Comparison of ENCODE assay signal across 22 cellular contexts in genomic region chr5:107549567-107549966, GRCh38.
A peak's percentile ranks its signal among the peaks of the same experiment; 100 is the strongest.
DNase-seq lines count a peak whose midpoint lies in the region; ATAC-seq and TF ChIP-seq lines count a peak whose summit lies in the region.
"Had no signal": no experiment of that assay in that cellular context is flagged by ENCODE, and none has a peak within 500 bp of the region (broad histone marks: within the 10 kb centered on the region; RNA-seq: fewer than 3 reads in every experiment).

No MANE protein-coding gene starts in this region.

- H2BK120ac ChIP-seq in IMR-90 (ENCODE audit: low read depth, low read length), result peak overlapping the region; percentile 26; the same call in 1 of the 2 replicates

- H2AK9ac ChIP-seq in IMR-90 (replicated peaks; ENCODE audit: low read depth, low read length, poor library complexity), result no peak overlapping the region

- H3K23ac ChIP-seq in IMR-90 (ENCODE audit: low read depth, low read length), result no peak overlapping the region

- no peak overlapping the region for H3K4me2 ChIP-seq in IMR-90 (ENCODE audit: low read depth, low read length)
- H3K4me2 ChIP-seq: BLaER1 had no signal

- peak overlapping the region; percentile 58 for H3K4ac ChIP-seq in IMR-90 (ENCODE audit: low read depth, low read length)

- no peak overlapping the region; the same call in 1 of the 2 replicates for H2AK5ac ChIP-seq in IMR-90 (ENCODE audit: low read depth, low read length)

- TF ChIP-seq POLR2A in IMR-90 (IDR thresholded peaks at IDR 0.05; ENCODE audit: low read depth, low read length) (no peak), esophagus muscularis mucosa (IDR thresholded peaks at IDR 0.05; ENCODE audit: low read depth) (no peak), vagina (IDR thresholded peaks at IDR 0.05) (no peak)

- dilution Hi-C loops in IMR-90 (cut with HindIII; ENCODE audit: low sequenced_read_pairs, unreplicated experiment), result no loop called here

- no peak for TF ChIP-seq EP300 in esophagus muscularis mucosa (IDR thresholded peaks at IDR 0.05)

- no peak for TF ChIP-seq RAD21 in IMR-90 (IDR thresholded peaks at IDR 0.05; ENCODE audit: low read length)

- no peak overlapping the region for H3K56ac ChIP-seq in IMR-90 (ENCODE audit: extremely low read depth, insufficient read depth, low read length)

- H3K27ac ChIP-seq in right cardiac atrium (ENCODE audit: low read length) (no peak overlapping the region), left ventricle myocardium inferior (replicated peaks) (no peak overlapping the region), IMR-90 (ENCODE audit: insufficient read depth, low read length) (no peak overlapping the region), esophagus muscularis mucosa (replicated peaks in 1 of 4) (no peak overlapping the region), vagina (no peak overlapping the region)
- H3K27ac ChIP-seq: BLaER1, HL-60, Peyer's patch, SK-N-MC had no signal

- no peak overlapping the region for H3K14ac ChIP-seq in IMR-90 (replicated peaks; ENCODE audit: low read depth, low read length)

- H4K20me1 ChIP-seq in IMR-90 (ENCODE audit: insufficient read depth, low read length), result no peaks in the 10 kb centered on the region
- H4K20me1 ChIP-seq: BLaER1 had no signal

- H2BK20ac ChIP-seq in IMR-90 (ENCODE audit: low read depth, low read length), result peak overlapping the region; percentile 62; the same call in 1 of the 2 replicates

- POLR2A ChIA-PET in IMR-90 (lab: Charles Lee; ENCODE audit: unreplicated experiment), result no interaction called here

- H2BK5ac ChIP-seq in IMR-90 (ENCODE audit: low read depth, low read length, poor library complexity, severe bottlenecking), result no peak overlapping the region

- peak overlapping the region; percentile 49; the same call in 1 of the 2 replicates for H4K91ac ChIP-seq in IMR-90 (ENCODE audit: insufficient read depth, low read depth, low read length)

- no peak for TF ChIP-seq CTCF in left ventricle myocardium inferior (IDR thresholded peaks at IDR 0.05; ENCODE audit: borderline replicate concordance)
- TF ChIP-seq CTCF in IMR-90 (conservative IDR thresholded peaks at IDR 0.05; ENCODE audit: low read depth, low read length), result no peak
- TF ChIP-seq CTCF in esophagus muscularis mucosa (IDR thresholded peaks at IDR 0.05), result no peak
- no peak for TF ChIP-seq CTCF in vagina (IDR thresholded peaks at IDR 0.05)

- peaks cover under 1% of the 10 kb centered on the region; the same call in 1 of the 2 replicates for H3K9me1 ChIP-seq in IMR-90 (ENCODE audit: insufficient read depth, low read length)

- intact Hi-C loops in right cardiac atrium (cut with DNase I) (no loop called here), left ventricle myocardium inferior (cut with micrococcal nuclease) (no loop called here), IMR-90 (cut with micrococcal nuclease) (no loop called here), esophagus muscularis mucosa (cut with DNase I) (no loop called here), vagina (cut with DNase I) (no loop called here)

- no peak overlapping the region for H3K18ac ChIP-seq in IMR-90 (ENCODE audit: low read depth, low read length)

- H3K9me3 ChIP-seq in right cardiac atrium (ENCODE audit: control insufficient read depth, low read length), result no peaks in the 10 kb centered on the region
- no peaks in the 10 kb centered on the region for H3K9me3 ChIP-seq in left ventricle myocardium inferior (replicated peaks)
- no peaks in the 10 kb centered on the region for H3K9me3 ChIP-seq in IMR-90 (ENCODE audit: control insufficient read depth, insufficient read depth, low read length)
- no peaks in the 10 kb centered on the region for H3K9me3 ChIP-seq in esophagus muscularis mucosa
- no peaks in the 10 kb centered on the region for H3K9me3 ChIP-seq in vagina
- H3K9me3 ChIP-seq: BLaER1, Peyer's patch had no signal

- 95% methylated on average over 2 of the region's 2 CpGs for WGBS in right cardiac atrium
- WGBS in IMR-90 (ENCODE audit: extremely low coverage in 2 of 2, insufficient read length in 1 of 2), 2 experiments, result no CpG with 5 or more reads among the region's 2 CpGs
- 100% methylated on average over 2 of the region's 2 CpGs for WGBS in esophagus muscularis mucosa

- ATAC-seq in right cardiac atrium (peak; percentile 18 to 22), IMR-90 (ENCODE audit: low read depth) (no peak), GM19455 (IDR thresholded peaks at IDR 0.05; ENCODE audit: unreplicated experiment) (no peak)
- ATAC-seq: GM12878 had no signal

- peaks cover 3% of the 10 kb centered on the region for H3K4me1 ChIP-seq in right cardiac atrium (ENCODE audit: control insufficient read depth, insufficient read depth, low read length)
- peaks cover 52% of the 10 kb centered on the region for H3K4me1 ChIP-seq in left ventricle myocardium inferior
- peaks cover under 1% of the 10 kb centered on the region; the same call in 1 of the 2 replicates for H3K4me1 ChIP-seq in IMR-90 (ENCODE audit: control insufficient read depth, insufficient read depth, low read length)
- H3K4me1 ChIP-seq in esophagus muscularis mucosa, result peaks cover under 1 to 18% (median 9%) of the 10 kb centered on the region in 4 donors
- peaks cover 8% of the 10 kb centered on the region for H3K4me1 ChIP-seq in vagina
- H3K4me1 ChIP-seq: Peyer's patch had no signal

- no peak overlapping the region for H3K9ac ChIP-seq in IMR-90 (ENCODE audit: low read depth, low read length)
- H3K9ac ChIP-seq: BLaER1 had no signal

- H2BK15ac ChIP-seq in IMR-90 (ENCODE audit: low read depth, low read length), result peak overlapping the region; percentile 79; the same call in 1 of the 3 replicates

- no peaks in the 10 kb centered on the region for H3K36me3 ChIP-seq in left ventricle myocardium inferior
- H3K36me3 ChIP-seq in IMR-90 (ENCODE audit: control insufficient read depth, insufficient read depth, low read length), result no peaks in the 10 kb centered on the region
- no peaks in the 10 kb centered on the region for H3K36me3 ChIP-seq in esophagus muscularis mucosa
- no peaks in the 10 kb centered on the region for H3K36me3 ChIP-seq in vagina
- H3K36me3 ChIP-seq: BLaER1, Peyer's patch had no signal

- DNase-seq in right cardiac atrium (no peak), left ventricle myocardium inferior (no peak), IMR-90 (no peak), esophagus muscularis mucosa (ENCODE audit: extremely low spot score) (peak; percentile 47), vagina (ENCODE audit: extremely low spot score in 2 of 2) (no peak), RPMI8226 (no peak)
- DNase-seq: CD4-positive, alpha-beta T cell; DMS53; GOT3; NCI-H1048; NCI-H1417; NCI-H1694 treated with DMSO at 0.1 percent for 48 hours; NCI-H2081; NCI-H2227 treated with DMSO at 0.1 percent for 48 hours; NCI-H526 treated with DMSO at 0.1 percent for 48 hours; Peyer's patch; SIG-M5 had no signal

- H2AFZ ChIP-seq in IMR-90 (replicated peaks; ENCODE audit: low read length, poor library complexity), result no peak overlapping the region

- H3K79me1 ChIP-seq in IMR-90 (ENCODE audit: low read depth in 1 of 2, low read length in 2 of 2), result peaks cover 0 to 4% of the 10 kb centered on the region in 2 experiments; a peak in 2 of 4 replicates

- no TSS peak for BruUV-seq in IMR-90 (replicated peaks; lab: Mats Ljungman, UMichigan)

- no peaks in the 10 kb centered on the region for H3K27me3 ChIP-seq in right cardiac atrium (ENCODE audit: control insufficient read depth, insufficient read depth)
- H3K27me3 ChIP-seq in left ventricle myocardium inferior (ENCODE audit: low read depth), result no peaks in the 10 kb centered on the region
- H3K27me3 ChIP-seq in IMR-90 (ENCODE audit: control insufficient read depth, insufficient read depth, low read length), result no peaks in the 10 kb centered on the region
- no peaks in the 10 kb centered on the region for H3K27me3 ChIP-seq in esophagus muscularis mucosa
- H3K27me3 ChIP-seq in vagina, result no peaks in the 10 kb centered on the region
- H3K27me3 ChIP-seq: BLaER1, Peyer's patch had no signal

- H3K4me3 ChIP-seq in right cardiac atrium (ENCODE audit: low read length) (no peak overlapping the region), left ventricle myocardium inferior (no peak overlapping the region), IMR-90 (ENCODE audit: insufficient read depth, low read depth, low read length) (no peak overlapping the region), esophagus muscularis mucosa (no peak overlapping the region), vagina (no peak overlapping the region)
- H3K4me3 ChIP-seq: BLaER1, GM12878, Peyer's patch, SK-N-MC had no signal

- H4K5ac ChIP-seq in IMR-90 (ENCODE audit: low read depth, low read length), result no peak overlapping the region; the same call in 1 of the 2 replicates

- CTCF ChIA-PET in IMR-90 (lab: Yijun Ruan, JAX), result no interaction called here

- no peak overlapping the region for H4K8ac ChIP-seq in IMR-90 (ENCODE audit: low read depth in 2 of 2, low read length in 2 of 2)

- in situ Hi-C loops in IMR-90 (cut with MboI; ENCODE audit: low sequenced_read_pairs), result no loop called here

TF ChIP-seq in IMR-90, 13 proteins besides CTCF, POLR2A, EP300 and RAD21 (continues in another document):
- no peak for TF ChIP-seq ELK1 (IDR thresholded peaks at IDR 0.05; ENCODE audit: borderline replicate concordance, low read depth, low read length)
- no peak for TF ChIP-seq MAFK (IDR thresholded peaks at IDR 0.05; ENCODE audit: low read depth, low read length)
- no peak for TF ChIP-seq SMC3 (IDR thresholded peaks at IDR 0.05; ENCODE audit: low read depth, low read length)
- TF ChIP-seq RCOR1 (IDR thresholded peaks at IDR 0.05; ENCODE audit: insufficient replicate concordance, low read length), result no peak
- no peak for TF ChIP-seq USF2 (IDR thresholded peaks at IDR 0.05; ENCODE audit: low read depth, low read length)
- TF ChIP-seq CHD1 (IDR thresholded peaks at IDR 0.05; ENCODE audit: low read depth, low read length), result no peak
- TF ChIP-seq MAZ (IDR thresholded peaks at IDR 0.05; ENCODE audit: borderline replicate concordance, low read depth, low read length), result no peak
- no peak for TF ChIP-seq BHLHE40 (IDR thresholded peaks at IDR 0.05; ENCODE audit: low read depth, low read length)
- no peak for TF ChIP-seq MXI1 (IDR thresholded peaks at IDR 0.05; ENCODE audit: borderline replicate concordance, low read depth, low read length)

Comparison
In these comparisons a context has a peak if more than half of its experiments do, and no peak if none do; other contexts are left out.
1. ATAC-seq: peak in right cardiac atrium (2 of 2); none in IMR-90 (single experiment) and GM19455 (single experiment).